Comparison of ENCODE assay signal across 16 cellular contexts in genomic region chr1:119635801-119636390, GRCh38. TPM values are rescaled to one million over a fixed set of nuclear protein-coding genes. Genes with fewer than 3 reads are reported as not detected.
DNase-seq lines count a peak whose midpoint lies in the region; ATAC-seq, FAIRE-seq and TF ChIP-seq lines count a peak whose summit lies in the region.
"Had no signal": no experiment of that assay in that cellular context is flagged by ENCODE, and none has a peak within 500 bp of the region (broad histone marks: within the 10 kb centered on the region; RNA-seq: fewer than 3 reads in every experiment).

No MANE protein-coding gene starts in this region.

- WGBS in tibial nerve, 2 donors = 87 to 88% methylated on average over 7 of the region's 7 CpGs

- peaks cover 99% of the 10 kb centered on the region for H3K4me1 ChIP-seq in left ventricle myocardium inferior
- H3K4me1 ChIP-seq in upper lobe of right lung = peaks cover 49% of the 10 kb centered on the region
- H3K4me1 ChIP-seq in tibial nerve = peaks cover 0 to 40% (median 24%) of the 10 kb centered on the region in 4 donors
- H3K4me1 ChIP-seq: A549 had no signal

- no peak for FAIRE-seq in urothelium cell line (lab: Jason Lieb, UNC)
- FAIRE-seq: A549 had no signal

- H3K36me3 ChIP-seq in left ventricle myocardium inferior (no peaks in the 10 kb centered on the region), upper lobe of right lung (no peaks in the 10 kb centered on the region), tibial nerve (no peaks in the 10 kb centered on the region)

- intact Hi-C loops in left ventricle myocardium inferior (cut with micrococcal nuclease) (no loop called here), cardiac septum (cut with DNase I) (no loop called here), upper lobe of right lung (cut with DNase I) (no loop called here)

- H3K27ac ChIP-seq in left ventricle myocardium inferior (replicated peaks) (peak overlapping the region; percentile 95), upper lobe of right lung (peak overlapping the region; percentile 43), tibial nerve (no peak overlapping the region)
- H3K27ac ChIP-seq: A549 had no signal

- peak; percentile 58 for ATAC-seq in HG03045 (IDR thresholded peaks at IDR 0.05; ENCODE audit: unreplicated experiment)
- no peak for ATAC-seq in upper lobe of right lung
- no peak for ATAC-seq in GM21723 (IDR thresholded peaks at IDR 0.05; ENCODE audit: unreplicated experiment)
- ATAC-seq: A549; activated naive CD4-positive, alpha-beta T cell treated with anti-CD3 and anti-CD28 coated beads, Interleukin-2, amount 50 U/mL, for 72 hours; naive thymus-derived CD8-positive, alpha-beta T cell had no signal

- no peaks in the 10 kb centered on the region for H3K9me3 ChIP-seq in left ventricle myocardium inferior (replicated peaks)
- no peaks in the 10 kb centered on the region for H3K9me3 ChIP-seq in upper lobe of right lung
- no peaks in the 10 kb centered on the region for H3K9me3 ChIP-seq in tibial nerve
- H3K9me3 ChIP-seq: A549, SK-N-SH had no signal

- no peak overlapping the region for H3K4me3 ChIP-seq in left ventricle myocardium inferior
- no peak overlapping the region for H3K4me3 ChIP-seq in cardiac fibroblast (replicated peaks in 1 of 2; ENCODE audit: low read depth in 2 of 2, low read length in 2 of 2)
- H3K4me3 ChIP-seq in upper lobe of right lung = no peak overlapping the region
- no peak overlapping the region for H3K4me3 ChIP-seq in tibial nerve
- H3K4me3 ChIP-seq: A549 had no signal

- H3K27me3 ChIP-seq in left ventricle myocardium inferior (ENCODE audit: low read depth) (no peaks in the 10 kb centered on the region), upper lobe of right lung (no peaks in the 10 kb centered on the region), tibial nerve (no peaks in the 10 kb centered on the region)

- TF ChIP-seq CTCF in left ventricle myocardium inferior (IDR thresholded peaks at IDR 0.05; ENCODE audit: borderline replicate concordance) = no peak
- no peak for TF ChIP-seq CTCF in cardiac fibroblast (IDR thresholded peaks at IDR 0.05; ENCODE audit: low read depth, low read length)
- no peak for TF ChIP-seq CTCF in upper lobe of right lung (IDR thresholded peaks at IDR 0.05)
- no peak for TF ChIP-seq CTCF in tibial nerve (IDR thresholded peaks at IDR 0.05)

- TF ChIP-seq EP300 in tibial nerve (IDR thresholded peaks at IDR 0.05) = no peak

- no peak for TF ChIP-seq POLR2A in tibial nerve (IDR thresholded peaks at IDR 0.05)

- no peak for DNase-seq in left ventricle myocardium inferior
- no peak for DNase-seq in cardiac septum (ENCODE audit: low spot score)
- peak; percentile 49 to 90 for DNase-seq in cardiac fibroblast (ENCODE audit: low read depth in 2 of 2)
- DNase-seq in upper lobe of right lung = no peak
- DNase-seq in tibial nerve (ENCODE audit: low spot score in 2 of 2) = no peak
- DNase-seq in urothelium cell line (ENCODE audit: low spot score) = no peak
- DNase-seq: DMS79; naive thymus-derived CD8-positive, alpha-beta T cell; NCI-H524; SK-N-SH; stimulated activated CD4-positive, alpha-beta T cell treated with anti-CD3 and anti-CD28 coated beads, Interleukin-12 subunit alpha, Interleukin-12 subunit beta, amount 100 ng/mL, for 4 hours; stimulated activated naive CD4-positive, alpha-beta T cell treated with Interleukin-2 at 50 U/mL for 16 hours had no signal

RNA-seq across cellular contexts. Expression of gene ZNF697, which starts 12.2 kb away (rescaled TPM):
- 9.4 TPM for total RNA-seq in left ventricle myocardium inferior
- 15.1 TPM for total RNA-seq in cardiac septum
- total RNA-seq in upper lobe of right lung = 11.4 TPM
- total RNA-seq in tibial nerve = 1 to 10 TPM; 3.3 to 9.0 (median 4.9) TPM

Comparison
In these comparisons a context has a peak if more than half of its experiments do, and no peak if none do; other contexts are left out.
1. DNase-seq: peak in cardiac fibroblast (2 of 2); none in left ventricle myocardium inferior (single experiment), cardiac septum (single experiment), upper lobe of right lung (single experiment), tibial nerve (0 of 2) and urothelium cell line (single experiment).
2. H3K27ac ChIP-seq: peak in left ventricle myocardium inferior (single experiment) and upper lobe of right lung (single experiment); none in tibial nerve (0 of 4).